ENCODE assay signal across 15 cellular contexts in genomic region chr7:29343379-29343778, GRCh38.
DNase-seq lines count a peak whose midpoint lies in the region; ATAC-seq and TF ChIP-seq lines count a peak whose summit lies in the region.
"Had no signal": no experiment of that assay in that cellular context is flagged by ENCODE, and none has a peak within 500 bp of the region (broad histone marks: within the 10 kb centered on the region; RNA-seq: fewer than 3 reads in every experiment).

No MANE protein-coding gene starts in this region.

- TF ChIP-seq CTCF in HL-60 (IDR thresholded peaks at IDR 0.05; ENCODE audit: insufficient read depth, low read length) = no peak
- no peak for TF ChIP-seq CTCF in activated B cell treated with CpG ODN at 0.5 μM for 24 hours (IDR thresholded peaks at IDR 0.05)
- no peak for TF ChIP-seq CTCF in brain microvascular endothelial cell (IDR thresholded peaks at IDR 0.05; ENCODE audit: low read depth, low read length, missing control alignments)
- no peak for TF ChIP-seq CTCF in colonic mucosa (IDR thresholded peaks at IDR 0.05)

- H3K4me3 Mint-ChIP-seq in activated B cell treated with CpG ODN at 0.5 μM for 24 hours = no peak overlapping the region
- H3K4me3 Mint-ChIP-seq: activated CD4-positive, alpha-beta T cell treated with anti-CD3 and anti-CD28 coated beads for 36 hours had no signal

- no peak overlapping the region for H3K9ac ChIP-seq in colonic mucosa (ENCODE audit: low read depth in 2 of 2, low read length in 2 of 2)

- H3K27ac ChIP-seq in HL-60 (replicated peaks) (peak overlapping the region; percentile 21; the same call in 1 of the 2 replicates), brain microvascular endothelial cell (no peak overlapping the region), colonic mucosa (no peak overlapping the region)
- H3K27ac ChIP-seq: C4-2B had no signal

- no peaks in the 10 kb centered on the region for H3K4me1 ChIP-seq in colonic mucosa

- POLR2A ChIA-PET in activated B cell treated with CpG ODN at 0.5 μM for 24 hours (lab: Charles Lee) = no interaction called here

- H3K36me3 Mint-ChIP-seq in activated B cell treated with CpG ODN at 0.5 μM for 24 hours (ENCODE audit: low read depth) = no peaks in the 10 kb centered on the region

- no peaks in the 10 kb centered on the region for H3K9me3 ChIP-seq in colonic mucosa
- H3K9me3 ChIP-seq: MG63 had no signal

- in situ Hi-C loops in brain microvascular endothelial cell (cut with HindIII; ENCODE audit: low pct_ligation_motif_present, low sequenced_read_pairs) = no loop called here

- H3K36me3 ChIP-seq in brain microvascular endothelial cell (replicated peaks) = no peaks in the 10 kb centered on the region
- no peaks in the 10 kb centered on the region for H3K36me3 ChIP-seq in colonic mucosa
- H3K36me3 ChIP-seq: MG63 had no signal

- CTCF ChIA-PET in activated B cell treated with CpG ODN at 0.5 μM for 24 hours (lab: Charles Lee) = interaction anchor here (0.8 to 1.0 kb wide), 2 partner anchors 153 to 420 kb away, joined by 3 read pairs; no protein-coding TSS in a partner anchor

- no peak overlapping the region for H3K4me3 ChIP-seq in HL-60 (replicated peaks; ENCODE audit: insufficient read depth, low read length)
- H3K4me3 ChIP-seq in brain microvascular endothelial cell (ENCODE audit: low read depth, low read length) = no peak overlapping the region
- no peak overlapping the region for H3K4me3 ChIP-seq in colonic mucosa
- H3K4me3 ChIP-seq: MG63 had no signal

- H3K27me3 ChIP-seq in HL-60 (ENCODE audit: insufficient read depth, poor library complexity, severe bottlenecking) = peaks cover 2% of the 10 kb centered on the region
- no peaks in the 10 kb centered on the region for H3K27me3 ChIP-seq in brain microvascular endothelial cell (replicated peaks)
- no peaks in the 10 kb centered on the region for H3K27me3 ChIP-seq in colonic mucosa
- H3K27me3 ChIP-seq: MG63 had no signal

- ATAC-seq in activated B cell treated with CpG ODN at 0.5 μM for 24 hours (ENCODE audit: low read depth) = peak; percentile 66
- no peak for ATAC-seq in HG03108 (IDR thresholded peaks at IDR 0.05; ENCODE audit: unreplicated experiment)
- ATAC-seq: activated CD4-positive, alpha-beta T cell treated with anti-CD3 and anti-CD28 coated beads for 36 hours had no signal

- no peak overlapping the region for H3K27ac Mint-ChIP-seq in activated B cell treated with CpG ODN at 0.5 μM for 24 hours
- H3K27ac Mint-ChIP-seq: activated CD4-positive, alpha-beta T cell treated with anti-CD3 and anti-CD28 coated beads for 36 hours had no signal

- peaks cover 1% of the 10 kb centered on the region for H3K27me3 Mint-ChIP-seq in activated B cell treated with CpG ODN at 0.5 μM for 24 hours
- H3K27me3 Mint-ChIP-seq: activated CD4-positive, alpha-beta T cell treated with anti-CD3 and anti-CD28 coated beads for 36 hours had no signal

- DNase-seq in HL-60 (ENCODE audit: low read depth in 1 of 2, low spot score in 1 of 2) (peak in 1 of 2 experiments; percentile 78), NOMO-1 treated with dmso at 0.1 percent for 144 hours (lab: John Stamatoyannopoulos, UW; ENCODE audit: unreplicated experiment) (peak; percentile 32), activated B cell treated with CpG ODN at 0.5 μM for 24 hours (no peak), pons (ENCODE audit: low spot score) (peak; percentile 40), brain microvascular endothelial cell (no peak), colonic mucosa (no peak)
- DNase-seq: activated CD4-positive, alpha-beta T cell treated with anti-CD3 and anti-CD28 coated beads for 36 hours; activated T-cell treated with anti-CD3 and anti-CD28 coated beads, Interleukin-2, amount 50 U/mL, for 1 hour; head of caudate nucleus; NCI-H2171; posterior cingulate gyrus; T-helper 1 cell had no signal

- no peaks in the 10 kb centered on the region for H3K9me3 Mint-ChIP-seq in activated B cell treated with CpG ODN at 0.5 μM for 24 hours

- H3K4me1 Mint-ChIP-seq in activated B cell treated with CpG ODN at 0.5 μM for 24 hours = no peaks in the 10 kb centered on the region
- H3K4me1 Mint-ChIP-seq: activated CD4-positive, alpha-beta T cell treated with anti-CD3 and anti-CD28 coated beads for 36 hours had no signal

- intact Hi-C loops in activated B cell treated with CpG ODN at 0.5 μM for 24 hours (cut with micrococcal nuclease) (loop anchor here (10.0 kb wide), 1 partner anchor 419 kb away; no protein-coding TSS in a partner anchor), colonic mucosa (cut with DNase I) (loop anchor here (5.0 kb wide), 1 partner anchor 101 kb away; no protein-coding TSS in a partner anchor)

Comparison
In these comparisons a context has a peak if more than half of its experiments do, and no peak if none do; other contexts are left out.
1. DNase-seq: peak in NOMO-1 treated with dmso at 0.1 percent for 144 hours (single experiment) and pons (single experiment); none in activated B cell treated with CpG ODN at 0.5 μM for 24 hours (single experiment), brain microvascular endothelial cell (single experiment) and colonic mucosa (single experiment).